In the genomic region with DNA sequence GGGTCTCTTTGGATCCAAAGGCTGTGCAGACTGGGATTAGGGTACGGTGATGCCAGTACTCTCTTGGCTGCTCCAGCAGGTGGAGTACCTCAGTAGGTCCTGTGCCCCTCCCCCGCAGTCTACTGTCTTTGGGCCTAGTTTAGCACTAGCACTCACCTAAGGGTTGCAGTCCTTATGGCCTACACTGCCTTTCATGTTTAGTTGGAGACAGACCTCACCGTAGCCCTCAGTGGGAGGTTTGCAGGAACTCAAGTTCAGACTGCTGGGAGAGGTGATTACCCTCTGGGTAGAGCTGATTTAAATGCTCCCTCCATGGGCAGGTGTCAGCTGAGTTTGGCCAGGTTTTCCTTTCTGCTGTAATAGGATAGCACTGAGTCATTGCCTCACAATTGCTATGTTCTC, we compare ENCODE assay signal across 17 cellular contexts.
DNase-seq lines count a peak whose midpoint lies in the region; ATAC-seq and TF ChIP-seq lines count a peak whose summit lies in the region.
"Had no signal": no experiment of that assay in that cellular context is flagged by ENCODE, and none has a peak within 500 bp of the region (broad histone marks: within the 10 kb centered on the region; RNA-seq: fewer than 3 reads in every experiment).

No MANE protein-coding gene starts in this region.

- ATAC-seq in upper lobe of right lung (peak; percentile 36), HG02571 (IDR thresholded peaks at IDR 0.05; ENCODE audit: unreplicated experiment) (no peak)
- ATAC-seq: left colon had no signal

- TF ChIP-seq CTCF in WERI-Rb-1 (IDR thresholded peaks at IDR 0.05; ENCODE audit: low read depth, low read length) (peak; percentile 53; the same call in 1 of the 2 replicates), upper lobe of right lung (IDR thresholded peaks at IDR 0.05) (no peak)

- H3K36me3 ChIP-seq in WERI-Rb-1 (no peaks in the 10 kb centered on the region), upper lobe of right lung (no peaks in the 10 kb centered on the region)
- H3K36me3 ChIP-seq: ascending aorta, esophagus squamous epithelium had no signal

- intact Hi-C loops in upper lobe of right lung (cut with DNase I) = no loop called here

- peak; percentile 5 for DNase-seq in stimulated activated CD4-positive, alpha-beta T cell treated with anti-CD3 and anti-CD28 coated beads, Interleukin-15, amount 100 ng/mL, for 24 hours
- no peak for DNase-seq in stimulated activated CD4-positive, alpha-beta T cell treated with anti-CD3 and anti-CD28 coated beads, Interleukin-12 subunit alpha, Interleukin-12 subunit beta, amount 100 ng/mL, for 4 hours
- DNase-seq in Jurkat, Clone E6-1 (ENCODE audit: low read depth, low spot score) = peak; percentile 25
- DNase-seq in WERI-Rb-1 = peak; percentile 42
- DNase-seq in upper lobe of right lung = no peak
- DNase-seq in hippocampal formation (lab: John Stamatoyannopoulos, UW) = no peak
- DNase-seq in CD1c-positive myeloid dendritic cell (ENCODE audit: extremely low spot score) = no peak
- DNase-seq: activated CD4-positive, alpha-beta T cell treated with anti-CD3 and anti-CD28 coated beads, Interleukin-2, amount 50 U/mL, for 48 hours; DMS79; esophagus squamous epithelium; naive B cell; NCI-H510A; stimulated activated CD4-positive, alpha-beta T cell treated with anti-CD3 and anti-CD28 coated beads, Interleukin-1b, Interleukin-23, amount 100 ng/mL, for 48 hours; testis had no signal

- H3K27ac ChIP-seq in WERI-Rb-1 = no peak overlapping the region
- no peak overlapping the region for H3K27ac ChIP-seq in upper lobe of right lung
- H3K27ac ChIP-seq: ascending aorta, esophagus squamous epithelium, testis had no signal

- no peaks in the 10 kb centered on the region for H3K4me1 ChIP-seq in upper lobe of right lung
- H3K4me1 ChIP-seq: ascending aorta, esophagus squamous epithelium, testis had no signal

- H3K9me3 ChIP-seq in WERI-Rb-1 (ENCODE audit: severe bottlenecking) (no peaks in the 10 kb centered on the region), upper lobe of right lung (no peaks in the 10 kb centered on the region)
- H3K9me3 ChIP-seq: ascending aorta, esophagus squamous epithelium, testis had no signal

- H3K27me3 ChIP-seq in WERI-Rb-1 (ENCODE audit: insufficient read depth, low read depth, severe bottlenecking) = no peaks in the 10 kb centered on the region
- H3K27me3 ChIP-seq in upper lobe of right lung = no peaks in the 10 kb centered on the region
- H3K27me3 ChIP-seq: ascending aorta, esophagus squamous epithelium, testis had no signal

- no peak overlapping the region for H3K4me3 ChIP-seq in Jurkat, Clone E6-1 (ENCODE audit: low read length)
- H3K4me3 ChIP-seq in WERI-Rb-1 (ENCODE audit: low read depth, low read length) (no peak overlapping the region), upper lobe of right lung (no peak overlapping the region)
- H3K4me3 ChIP-seq: ascending aorta, esophagus squamous epithelium, testis had no signal

Comparison
In these comparisons a context has a peak if more than half of its experiments do, and no peak if none do; other contexts are left out.
1. DNase-seq: peak in stimulated activated CD4-positive, alpha-beta T cell treated with anti-CD3 and anti-CD28 coated beads, Interleukin-15, amount 100 ng/mL, for 24 hours (single experiment), Jurkat, Clone E6-1 (single experiment) and WERI-Rb-1 (single experiment); none in stimulated activated CD4-positive, alpha-beta T cell treated with anti-CD3 and anti-CD28 coated beads, Interleukin-12 subunit alpha, Interleukin-12 subunit beta, amount 100 ng/mL, for 4 hours (single experiment), upper lobe of right lung (single experiment), hippocampal formation (0 of 2) and CD1c-positive myeloid dendritic cell (single experiment).